ENCODE assay signal across 2 cellular contexts in the genomic region with DNA sequence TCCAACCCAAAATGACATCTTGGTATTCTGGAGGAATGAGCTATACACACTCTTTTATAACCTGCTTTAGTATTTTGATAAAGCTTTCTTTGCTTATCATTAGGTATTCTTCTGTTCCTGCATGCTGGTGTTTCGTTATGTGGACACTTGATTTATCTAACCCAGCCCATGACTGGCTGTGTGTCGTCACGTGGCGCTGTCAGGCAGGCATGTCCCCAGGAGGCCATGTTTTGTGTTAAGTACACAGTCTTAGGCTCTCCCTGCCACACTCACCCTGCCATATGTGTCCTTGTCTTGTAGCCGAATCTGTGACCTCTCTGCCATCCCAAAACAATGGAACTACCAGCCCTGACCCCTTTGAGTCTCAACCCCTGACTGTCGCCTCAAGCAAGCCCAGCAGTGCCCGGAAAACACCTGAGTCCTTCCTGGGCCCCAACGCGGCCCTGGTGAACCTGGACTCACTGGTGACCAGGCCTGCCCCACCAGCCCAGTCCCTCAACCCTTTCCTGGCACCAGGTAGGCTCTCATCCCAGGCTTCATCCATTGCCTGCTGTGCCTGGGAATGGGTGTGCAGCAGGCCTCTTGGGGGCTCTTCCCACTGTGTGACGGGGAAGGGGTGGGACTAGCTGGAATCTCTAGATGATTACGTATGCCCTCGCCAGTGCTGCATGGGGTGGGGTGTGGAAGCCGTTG.
TF ChIP-seq lines count a peak whose summit lies in the region.

No MANE protein-coding gene starts in this region.

TF ChIP-seq in SK-N-SH, 30 proteins besides CTCF, POLR2A, EP300 and RAD21:
- TF ChIP-seq PBX3 (IDR thresholded peaks at IDR 0.05) = no peak
- no peak for TF ChIP-seq GABPA (IDR thresholded peaks at IDR 0.05; ENCODE audit: low read depth)
- TF ChIP-seq, protein P1, sequence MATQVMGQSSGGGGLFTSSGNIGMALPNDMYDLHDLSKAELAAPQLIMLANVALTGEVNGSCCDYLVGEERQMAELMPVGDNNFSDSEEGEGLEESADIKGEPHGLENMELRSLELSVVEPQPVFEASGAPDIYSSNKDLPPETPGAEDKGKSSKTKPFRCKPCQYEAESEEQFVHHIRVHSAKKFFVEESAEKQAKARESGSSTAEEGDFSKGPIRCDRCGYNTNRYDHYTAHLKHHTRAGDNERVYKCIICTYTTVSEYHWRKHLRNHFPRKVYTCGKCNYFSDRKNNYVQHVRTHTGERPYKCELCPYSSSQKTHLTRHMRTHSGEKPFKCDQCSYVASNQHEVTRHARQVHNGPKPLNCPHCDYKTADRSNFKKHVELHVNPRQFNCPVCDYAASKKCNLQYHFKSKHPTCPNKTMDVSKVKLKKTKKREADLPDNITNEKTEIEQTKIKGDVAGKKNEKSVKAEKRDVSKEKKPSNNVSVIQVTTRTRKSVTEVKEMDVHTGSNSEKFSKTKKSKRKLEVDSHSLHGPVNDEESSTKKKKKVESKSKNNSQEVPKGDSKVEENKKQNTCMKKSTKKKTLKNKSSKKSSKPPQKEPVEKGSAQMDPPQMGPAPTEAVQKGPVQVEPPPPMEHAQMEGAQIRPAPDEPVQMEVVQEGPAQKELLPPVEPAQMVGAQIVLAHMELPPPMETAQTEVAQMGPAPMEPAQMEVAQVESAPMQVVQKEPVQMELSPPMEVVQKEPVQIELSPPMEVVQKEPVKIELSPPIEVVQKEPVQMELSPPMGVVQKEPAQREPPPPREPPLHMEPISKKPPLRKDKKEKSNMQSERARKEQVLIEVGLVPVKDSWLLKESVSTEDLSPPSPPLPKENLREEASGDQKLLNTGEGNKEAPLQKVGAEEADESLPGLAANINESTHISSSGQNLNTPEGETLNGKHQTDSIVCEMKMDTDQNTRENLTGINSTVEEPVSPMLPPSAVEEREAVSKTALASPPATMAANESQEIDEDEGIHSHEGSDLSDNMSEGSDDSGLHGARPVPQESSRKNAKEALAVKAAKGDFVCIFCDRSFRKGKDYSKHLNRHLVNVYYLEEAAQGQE (IDR thresholded peaks at IDR 0.05; ENCODE audit: low read depth, low read length) = no peak
- TF ChIP-seq NRF1 (IDR thresholded peaks at IDR 0.05; ENCODE audit: low read depth, low read length) = no peak
- TF ChIP-seq FOSL2 (IDR thresholded peaks at IDR 0.05; ENCODE audit: borderline replicate concordance, low read depth) = no peak
- TF ChIP-seq ZBTB33 (IDR thresholded peaks at IDR 0.05; ENCODE audit: borderline replicate concordance, low read depth) = no peak
- no peak for TF ChIP-seq JUND (IDR thresholded peaks at IDR 0.05)
- TF ChIP-seq RXRA (IDR thresholded peaks at IDR 0.05; ENCODE audit: borderline replicate concordance, low read depth) = no peak
- no peak for TF ChIP-seq GATA2 (CRISPR knock-in tag; IDR thresholded peaks at IDR 0.05)
- no peak for TF ChIP-seq MXI1 (IDR thresholded peaks at IDR 0.05; ENCODE audit: low read depth, low read length)

TF ChIP-seq in SK-N-SH treated with all-trans-retinoic acid at 6 μM for 48 hours, 23 proteins besides CTCF, POLR2A, EP300 and RAD21:
- TF ChIP-seq ESRRG (CRISPR knock-in tag; IDR thresholded peaks at IDR 0.05) (no peak), RARB (CRISPR knock-in tag; IDR thresholded peaks at IDR 0.05) (no peak), ISL1 (CRISPR knock-in tag; IDR thresholded peaks at IDR 0.05) (no peak), OSR1 (CRISPR knock-in tag; IDR thresholded peaks at IDR 0.05) (no peak), ZNF565 (CRISPR knock-in tag; conservative IDR thresholded peaks at IDR 0.05; ENCODE audit: low read depth) (no peak), ZFP30 (CRISPR knock-in tag; IDR thresholded peaks at IDR 0.05) (no peak), TCF4 (CRISPR knock-in tag; IDR thresholded peaks at IDR 0.05; ENCODE audit: borderline replicate concordance) (no peak), ZC3H10 (CRISPR knock-in tag; IDR thresholded peaks at IDR 0.05) (no peak), BACH2 (CRISPR knock-in tag; IDR thresholded peaks at IDR 0.05; ENCODE audit: borderline replicate concordance) (no peak), SNAI2 (CRISPR knock-in tag; IDR thresholded peaks at IDR 0.05) (no peak), CSDC2 (CRISPR knock-in tag; IDR thresholded peaks at IDR 0.05) (no peak), ZFP3 (CRISPR knock-in tag; IDR thresholded peaks at IDR 0.05) (no peak), ARNTL (CRISPR knock-in tag; IDR thresholded peaks at IDR 0.05; ENCODE audit: borderline replicate concordance, low read depth) (no peak)
- TF ChIP-seq, protein P2, sequence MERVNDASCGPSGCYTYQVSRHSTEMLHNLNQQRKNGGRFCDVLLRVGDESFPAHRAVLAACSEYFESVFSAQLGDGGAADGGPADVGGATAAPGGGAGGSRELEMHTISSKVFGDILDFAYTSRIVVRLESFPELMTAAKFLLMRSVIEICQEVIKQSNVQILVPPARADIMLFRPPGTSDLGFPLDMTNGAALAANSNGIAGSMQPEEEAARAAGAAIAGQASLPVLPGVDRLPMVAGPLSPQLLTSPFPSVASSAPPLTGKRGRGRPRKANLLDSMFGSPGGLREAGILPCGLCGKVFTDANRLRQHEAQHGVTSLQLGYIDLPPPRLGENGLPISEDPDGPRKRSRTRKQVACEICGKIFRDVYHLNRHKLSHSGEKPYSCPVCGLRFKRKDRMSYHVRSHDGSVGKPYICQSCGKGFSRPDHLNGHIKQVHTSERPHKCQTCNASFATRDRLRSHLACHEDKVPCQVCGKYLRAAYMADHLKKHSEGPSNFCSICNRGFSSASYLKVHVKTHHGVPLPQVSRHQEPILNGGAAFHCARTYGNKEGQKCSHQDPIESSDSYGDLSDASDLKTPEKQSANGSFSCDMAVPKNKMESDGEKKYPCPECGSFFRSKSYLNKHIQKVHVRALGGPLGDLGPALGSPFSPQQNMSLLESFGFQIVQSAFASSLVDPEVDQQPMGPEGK (CRISPR knock-in tag; IDR thresholded peaks at IDR 0.05; ENCODE audit: borderline replicate concordance) = no peak
TF ChIP-seq in SK-N-SH treated with all-trans-retinoic acid at 6 μM for 48 hours: peak in this region for 0.
